Comparison of ENCODE assay signal across 1 cellular context in the genomic region with DNA sequence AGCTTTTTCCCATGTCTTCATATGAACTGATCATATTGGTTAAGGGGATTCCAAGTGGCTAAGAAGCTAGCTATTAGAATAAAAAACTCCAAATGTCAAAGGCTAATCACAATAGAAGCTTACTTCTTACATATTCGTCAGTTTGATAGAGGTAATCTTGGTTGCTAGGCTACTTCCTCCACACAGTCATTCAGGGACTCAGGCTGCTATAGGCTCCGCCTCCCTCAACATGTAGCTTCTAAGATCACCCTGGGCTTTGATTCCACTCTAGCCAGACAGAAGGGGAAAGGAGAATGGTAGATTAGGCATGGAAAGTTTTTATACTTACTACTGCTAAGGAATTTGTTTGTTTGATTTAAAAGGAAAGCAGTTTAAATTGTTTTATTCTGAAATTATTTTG.
TF ChIP-seq lines count a peak whose summit lies in the region.

No MANE protein-coding gene starts in this region.

TF ChIP-seq in WTC11, 78 proteins besides CTCF, POLR2A, EP300 and RAD21 (continued from another document):
- TF ChIP-seq HMGXB4 (CRISPR knock-in tag; IDR thresholded peaks at IDR 0.05) (no peak), MXD4 (CRISPR knock-in tag; IDR thresholded peaks at IDR 0.05; ENCODE audit: borderline replicate concordance) (no peak), SMAD3 (CRISPR knock-in tag; IDR thresholded peaks at IDR 0.05; ENCODE audit: borderline replicate concordance) (no peak), SP1 (CRISPR knock-in tag; conservative IDR thresholded peaks at IDR 0.05) (no peak), ZNF317 (CRISPR knock-in tag; IDR thresholded peaks at IDR 0.05; ENCODE audit: borderline replicate concordance, low read depth) (no peak), ATF3 (CRISPR knock-in tag; conservative IDR thresholded peaks at IDR 0.05) (no peak), ZNF138 (CRISPR knock-in tag; conservative IDR thresholded peaks at IDR 0.05) (no peak), JUN (CRISPR knock-in tag; IDR thresholded peaks at IDR 0.05) (no peak), ZNF423 (CRISPR knock-in tag; IDR thresholded peaks at IDR 0.05) (no peak)
- TF ChIP-seq, protein P1, sequence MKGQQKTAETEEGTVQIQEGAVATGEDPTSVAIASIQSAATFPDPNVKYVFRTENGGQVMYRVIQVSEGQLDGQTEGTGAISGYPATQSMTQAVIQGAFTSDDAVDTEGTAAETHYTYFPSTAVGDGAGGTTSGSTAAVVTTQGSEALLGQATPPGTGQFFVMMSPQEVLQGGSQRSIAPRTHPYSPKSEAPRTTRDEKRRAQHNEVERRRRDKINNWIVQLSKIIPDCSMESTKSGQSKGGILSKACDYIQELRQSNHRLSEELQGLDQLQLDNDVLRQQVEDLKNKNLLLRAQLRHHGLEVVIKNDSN (CRISPR knock-in tag; IDR thresholded peaks at IDR 0.05): no peak
- TF ChIP-seq, protein P2, sequence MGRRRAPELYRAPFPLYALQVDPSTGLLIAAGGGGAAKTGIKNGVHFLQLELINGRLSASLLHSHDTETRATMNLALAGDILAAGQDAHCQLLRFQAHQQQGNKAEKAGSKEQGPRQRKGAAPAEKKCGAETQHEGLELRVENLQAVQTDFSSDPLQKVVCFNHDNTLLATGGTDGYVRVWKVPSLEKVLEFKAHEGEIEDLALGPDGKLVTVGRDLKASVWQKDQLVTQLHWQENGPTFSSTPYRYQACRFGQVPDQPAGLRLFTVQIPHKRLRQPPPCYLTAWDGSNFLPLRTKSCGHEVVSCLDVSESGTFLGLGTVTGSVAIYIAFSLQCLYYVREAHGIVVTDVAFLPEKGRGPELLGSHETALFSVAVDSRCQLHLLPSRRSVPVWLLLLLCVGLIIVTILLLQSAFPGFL (CRISPR knock-in tag; IDR thresholded peaks at IDR 0.05; ENCODE audit: borderline replicate concordance): no peak
- TF ChIP-seq, protein P3, sequence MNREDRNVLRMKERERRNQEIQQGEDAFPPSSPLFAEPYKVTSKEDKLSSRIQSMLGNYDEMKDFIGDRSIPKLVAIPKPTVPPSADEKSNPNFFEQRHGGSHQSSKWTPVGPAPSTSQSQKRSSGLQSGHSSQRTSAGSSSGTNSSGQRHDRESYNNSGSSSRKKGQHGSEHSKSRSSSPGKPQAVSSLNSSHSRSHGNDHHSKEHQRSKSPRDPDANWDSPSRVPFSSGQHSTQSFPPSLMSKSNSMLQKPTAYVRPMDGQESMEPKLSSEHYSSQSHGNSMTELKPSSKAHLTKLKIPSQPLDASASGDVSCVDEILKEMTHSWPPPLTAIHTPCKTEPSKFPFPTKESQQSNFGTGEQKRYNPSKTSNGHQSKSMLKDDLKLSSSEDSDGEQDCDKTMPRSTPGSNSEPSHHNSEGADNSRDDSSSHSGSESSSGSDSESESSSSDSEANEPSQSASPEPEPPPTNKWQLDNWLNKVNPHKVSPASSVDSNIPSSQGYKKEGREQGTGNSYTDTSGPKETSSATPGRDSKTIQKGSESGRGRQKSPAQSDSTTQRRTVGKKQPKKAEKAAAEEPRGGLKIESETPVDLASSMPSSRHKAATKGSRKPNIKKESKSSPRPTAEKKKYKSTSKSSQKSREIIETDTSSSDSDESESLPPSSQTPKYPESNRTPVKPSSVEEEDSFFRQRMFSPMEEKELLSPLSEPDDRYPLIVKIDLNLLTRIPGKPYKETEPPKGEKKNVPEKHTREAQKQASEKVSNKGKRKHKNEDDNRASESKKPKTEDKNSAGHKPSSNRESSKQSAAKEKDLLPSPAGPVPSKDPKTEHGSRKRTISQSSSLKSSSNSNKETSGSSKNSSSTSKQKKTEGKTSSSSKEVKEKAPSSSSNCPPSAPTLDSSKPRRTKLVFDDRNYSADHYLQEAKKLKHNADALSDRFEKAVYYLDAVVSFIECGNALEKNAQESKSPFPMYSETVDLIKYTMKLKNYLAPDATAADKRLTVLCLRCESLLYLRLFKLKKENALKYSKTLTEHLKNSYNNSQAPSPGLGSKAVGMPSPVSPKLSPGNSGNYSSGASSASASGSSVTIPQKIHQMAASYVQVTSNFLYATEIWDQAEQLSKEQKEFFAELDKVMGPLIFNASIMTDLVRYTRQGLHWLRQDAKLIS (CRISPR knock-in tag; IDR thresholded peaks at IDR 0.05; ENCODE audit: borderline replicate concordance): no peak
- TF ChIP-seq, protein P4, sequence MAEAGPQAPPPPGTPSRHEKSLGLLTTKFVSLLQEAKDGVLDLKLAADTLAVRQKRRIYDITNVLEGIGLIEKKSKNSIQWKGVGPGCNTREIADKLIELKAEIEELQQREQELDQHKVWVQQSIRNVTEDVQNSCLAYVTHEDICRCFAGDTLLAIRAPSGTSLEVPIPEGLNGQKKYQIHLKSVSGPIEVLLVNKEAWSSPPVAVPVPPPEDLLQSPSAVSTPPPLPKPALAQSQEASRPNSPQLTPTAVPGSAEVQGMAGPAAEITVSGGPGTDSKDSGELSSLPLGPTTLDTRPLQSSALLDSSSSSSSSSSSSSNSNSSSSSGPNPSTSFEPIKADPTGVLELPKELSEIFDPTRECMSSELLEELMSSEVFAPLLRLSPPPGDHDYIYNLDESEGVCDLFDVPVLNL (CRISPR knock-in tag; IDR thresholded peaks at IDR 0.05; ENCODE audit: borderline replicate concordance, low read depth): no peak
